24 cellular contexts compared by ENCODE assay signal in genomic region chr17:57582881-57583756, GRCh38.
"Had no signal": no experiment of that assay in that cellular context is flagged by ENCODE, and none has a peak within 500 bp of the region (broad histone marks: within the 10 kb centered on the region; RNA-seq: fewer than 3 reads in every experiment).

No MANE protein-coding gene starts in this region.

- H3K27me3 ChIP-seq: adrenal gland, cardiac muscle cell, pancreas, stomach, upper lobe of left lung had no signal

- DNase-seq: activated B cell treated with CpG ODN at 0.5 μM for 24 hours; activated CD4-positive, alpha-beta T cell treated with anti-CD3 and anti-CD28 coated beads, Interleukin-2, amount 10 ng/mL, durations not matched to agents 24 days and 14 days; activated CD8-positive, alpha-beta memory T cell treated with anti-CD3 and anti-CD28 coated beads for 24 hours; activated CD8-positive, alpha-beta memory T cell treated with anti-CD3 and anti-CD28 coated beads, Interleukin-2, amount 50 U/mL, for 48 hours; activated effector memory CD4-positive, alpha-beta T cell treated with Interleukin-2 at 50 U/mL for 16 hours; activated naive CD4-positive, alpha-beta T cell treated with anti-CD3 and anti-CD28 coated beads, Interleukin-2, amount 10 ng/mL, durations not matched to agents 7 days and 5 days; activated T-cell treated with anti-CD3 and anti-CD28 coated beads, Interleukin-2, amount 50 U/mL, for 48 hours; adrenal gland; erythroblast; foreskin melanocyte; glutamatergic neuron; hippocampal formation; left cardiac atrium; lower lobe of right lung; natural killer cell; pancreas; stimulated activated CD4-positive, alpha-beta T cell treated with anti-CD3 and anti-CD28 coated beads, Interleukin-4, amount 100 ng/mL, for 24 hours; stomach; T-helper 2 cell; upper lobe of left lung had no signal

- ATAC-seq: lower lobe of right lung; natural killer cell; pancreas; stimulated activated effector memory CD8-positive, alpha-beta T cell treated with anti-CD3 and anti-CD28 coated beads, Interleukin-12 subunit alpha, Interleukin-12 subunit beta, amount 100 ng/mL, for 72 hours had no signal

- H3K36me3 ChIP-seq: adrenal gland, cardiac muscle cell, lower lobe of right lung, pancreas, stomach, upper lobe of left lung had no signal

- FAIRE-seq: islet of Langerhans, TTC549 had no signal

- H3K27ac ChIP-seq: adrenal gland, cardiac muscle cell, lower lobe of right lung, pancreas, stomach, upper lobe of left lung had no signal

- H3K9me3 ChIP-seq: adrenal gland, lower lobe of right lung, pancreas, stomach, upper lobe of left lung had no signal

- H3K4me1 ChIP-seq: pancreas had no signal

- H3K4me3 ChIP-seq: adrenal gland, cardiac muscle cell, lower lobe of right lung, pancreas, stomach, upper lobe of left lung had no signal
